1 cellular context compared by ENCODE assay signal in the genomic region with DNA sequence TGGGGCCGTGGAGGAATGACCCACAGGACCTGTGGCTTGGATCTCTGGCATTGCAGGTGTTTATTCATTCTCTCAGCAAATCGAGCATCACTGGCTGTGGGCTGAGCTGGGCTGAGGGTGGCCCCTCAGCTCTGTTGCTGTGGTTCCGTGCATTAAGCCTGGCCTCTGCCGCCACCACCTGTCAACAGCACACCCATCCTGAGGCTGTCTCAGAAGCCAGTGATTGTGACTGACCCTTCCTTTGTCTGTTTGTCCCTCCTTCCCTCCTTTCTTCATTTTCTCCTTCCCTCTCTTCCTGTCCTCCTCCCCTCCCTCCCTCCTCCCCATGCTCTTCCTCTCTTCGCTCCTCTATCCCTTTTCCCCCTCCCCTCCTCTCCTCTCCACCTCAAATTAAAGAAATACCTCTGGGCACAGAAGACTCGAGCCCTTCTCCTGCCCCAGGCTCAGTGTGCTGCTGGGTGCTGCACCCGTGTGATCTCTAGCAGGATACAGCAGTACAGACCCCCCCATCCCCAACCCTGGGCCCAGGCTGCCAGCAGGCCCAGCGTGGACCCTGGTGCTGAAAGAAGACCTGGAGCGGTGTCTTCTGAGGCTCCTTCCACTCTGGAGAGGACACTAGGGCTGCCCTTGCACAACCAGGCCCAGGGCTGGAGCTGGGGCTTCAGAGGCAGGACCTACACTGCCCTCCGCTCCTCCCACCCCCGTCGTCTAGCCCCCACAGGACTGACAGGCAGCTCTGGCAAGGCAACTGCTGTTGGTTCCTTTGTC.
TF ChIP-seq lines count a peak whose summit lies in the region.

No MANE protein-coding gene starts in this region.

TF ChIP-seq in SK-N-SH, 30 proteins besides CTCF, POLR2A, EP300 and RAD21 (continued from another document):
- TF ChIP-seq ZBTB33 (IDR thresholded peaks at IDR 0.05; ENCODE audit: borderline replicate concordance, low read depth) (no peak), POLR2AphosphoS5 (IDR thresholded peaks at IDR 0.05; ENCODE audit: low read depth, low read length) (no peak)
